ENCODE assay signal across 18 cellular contexts in the genomic region with DNA sequence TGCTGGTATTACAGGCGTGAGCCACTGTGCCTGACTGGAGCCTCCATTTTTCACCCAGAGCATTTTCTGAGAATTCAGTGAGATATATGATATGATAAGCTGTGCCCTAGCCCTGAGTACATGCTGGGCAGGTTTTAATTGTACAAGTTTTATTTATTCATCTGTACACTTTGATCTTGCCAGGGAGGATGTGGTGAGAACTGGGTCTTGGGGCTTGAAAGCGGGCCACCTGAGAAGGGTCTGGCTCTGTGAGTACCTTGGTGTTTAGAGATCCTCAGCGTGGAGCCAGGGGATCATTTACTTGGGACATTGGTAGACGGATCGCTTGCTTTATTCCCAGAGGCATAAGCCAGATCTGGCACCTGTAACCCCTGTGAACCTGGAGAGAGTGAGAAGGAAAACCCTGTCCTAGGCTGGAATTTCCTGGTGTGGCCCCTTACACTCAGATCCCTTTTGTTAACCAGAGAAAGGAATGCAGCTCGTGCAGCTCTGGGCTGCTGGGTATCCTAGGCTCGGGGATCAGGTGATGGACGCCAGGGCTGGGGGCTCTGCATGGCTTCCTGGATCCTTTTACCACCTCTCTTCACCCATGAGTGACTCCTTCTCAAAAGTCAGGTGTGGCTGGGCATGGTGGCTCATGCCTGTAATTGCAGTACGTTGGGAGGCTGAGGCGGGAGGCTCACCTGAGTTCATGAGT.
DNase-seq lines count a peak whose midpoint lies in the region; ATAC-seq lines count a peak whose summit lies in the region.
"Had no signal": no experiment of that assay in that cellular context is flagged by ENCODE, and none has a peak within 500 bp of the region (broad histone marks: within the 10 kb centered on the region; RNA-seq: fewer than 3 reads in every experiment).

No MANE protein-coding gene starts in this region.

- no peaks in the 10 kb centered on the region for H3K9me3 Mint-ChIP-seq in activated naive CD8-positive, alpha-beta T cell treated with anti-CD3 and anti-CD28 coated beads, Interleukin-2, amount 10 ng/mL, durations not matched to agents 7 days and 5 days
- no peaks in the 10 kb centered on the region for H3K9me3 Mint-ChIP-seq in activated naive CD8-positive, alpha-beta T cell treated with anti-CD3 and anti-CD28 coated beads, Interleukin-2, amount 50 U/mL, for 24 hours
- H3K9me3 Mint-ChIP-seq in T-helper 2 cell treated with Interferon-gamma antibody and Interleukin-4, amounts not matched to agents 5 μg/mL and 100 μg/mL, for 36 hours: no peaks in the 10 kb centered on the region
- H3K9me3 Mint-ChIP-seq: activated T-cell treated with anti-CD3 and anti-CD28 coated beads, Interleukin-2, amount 50 U/mL, for 4 hours had no signal

- no peak for DNase-seq in activated naive CD8-positive, alpha-beta T cell treated with anti-CD3 and anti-CD28 coated beads, Interleukin-2, amount 10 ng/mL, durations not matched to agents 7 days and 5 days
- no peak for DNase-seq in activated naive CD8-positive, alpha-beta T cell treated with anti-CD3 and anti-CD28 coated beads, Interleukin-2, amount 50 U/mL, for 24 hours
- DNase-seq in T-helper 2 cell treated with Interferon-gamma antibody and Interleukin-4, amounts not matched to agents 5 μg/mL and 100 μg/mL, for 36 hours (ENCODE audit: low spot score): no peak
- DNase-seq in iPS-NIHi7 (ENCODE audit: extremely low spot score) (peak; percentile 58), MV-4-11 (lab: John Stamatoyannopoulos, UW) (no peak), retina (no peak), NCI-H526 treated with DMSO at 0.1 percent for 48 hours (lab: John Stamatoyannopoulos, UW) (no peak)
- DNase-seq: activated T-cell treated with anti-CD3 and anti-CD28 coated beads, Interleukin-2, amount 50 U/mL, for 4 hours; naive B cell; NCI-H2081; NCI-H69; Peyer's patch; right lobe of liver; stimulated activated CD4-positive, alpha-beta T cell treated with anti-CD3 and anti-CD28 coated beads, Interleukin-2, amount 100 ng/mL, for 48 hours; stimulated activated CD8-positive, alpha-beta memory T cell treated with anti-CD3 and anti-CD28 coated beads, Interleukin-4, amount 100 ng/mL, for 48 hours; tibial artery had no signal

- peaks cover 50% of the 10 kb centered on the region for H3K36me3 Mint-ChIP-seq in activated naive CD8-positive, alpha-beta T cell treated with anti-CD3 and anti-CD28 coated beads, Interleukin-2, amount 10 ng/mL, durations not matched to agents 7 days and 5 days
- H3K36me3 Mint-ChIP-seq in activated naive CD8-positive, alpha-beta T cell treated with anti-CD3 and anti-CD28 coated beads, Interleukin-2, amount 50 U/mL, for 24 hours (ENCODE audit: low read depth): peaks cover 52% of the 10 kb centered on the region
- peaks cover 61% of the 10 kb centered on the region for H3K36me3 Mint-ChIP-seq in T-helper 2 cell treated with Interferon-gamma antibody and Interleukin-4, amounts not matched to agents 5 μg/mL and 100 μg/mL, for 36 hours (ENCODE audit: low read depth)

- POLR2A ChIA-PET in activated naive CD8-positive, alpha-beta T cell treated with anti-CD3 and anti-CD28 coated beads, Interleukin-2, amount 10 ng/mL, durations not matched to agents 7 days and 5 days (lab: Charles Lee): interaction anchor here (0.9 kb wide), 1 partner anchor 154 kb away, joined by 3 read pairs; no protein-coding TSS in a partner anchor

- H3K27ac Mint-ChIP-seq in activated naive CD8-positive, alpha-beta T cell treated with anti-CD3 and anti-CD28 coated beads, Interleukin-2, amount 10 ng/mL, durations not matched to agents 7 days and 5 days: peak overlapping the region; percentile 71
- no peak overlapping the region for H3K27ac Mint-ChIP-seq in activated naive CD8-positive, alpha-beta T cell treated with anti-CD3 and anti-CD28 coated beads, Interleukin-2, amount 50 U/mL, for 24 hours
- H3K27ac Mint-ChIP-seq in T-helper 2 cell treated with Interferon-gamma antibody and Interleukin-4, amounts not matched to agents 5 μg/mL and 100 μg/mL, for 36 hours: peak overlapping the region; percentile 77

- peak; percentile 67 for ATAC-seq in activated naive CD8-positive, alpha-beta T cell treated with anti-CD3 and anti-CD28 coated beads, Interleukin-2, amount 10 ng/mL, durations not matched to agents 7 days and 5 days (ENCODE audit: low read depth)
- no peak for ATAC-seq in activated naive CD8-positive, alpha-beta T cell treated with anti-CD3 and anti-CD28 coated beads, Interleukin-2, amount 50 U/mL, for 24 hours
- ATAC-seq in GM21825 (IDR thresholded peaks at IDR 0.05; ENCODE audit: unreplicated experiment): no peak
- ATAC-seq: activated T-cell treated with anti-CD3 and anti-CD28 coated beads, Interleukin-2, amount 50 U/mL, for 4 hours; esophagus mucosa; right lobe of liver had no signal

- no peaks in the 10 kb centered on the region for H3K27me3 Mint-ChIP-seq in activated naive CD8-positive, alpha-beta T cell treated with anti-CD3 and anti-CD28 coated beads, Interleukin-2, amount 10 ng/mL, durations not matched to agents 7 days and 5 days
- no peaks in the 10 kb centered on the region for H3K27me3 Mint-ChIP-seq in activated naive CD8-positive, alpha-beta T cell treated with anti-CD3 and anti-CD28 coated beads, Interleukin-2, amount 50 U/mL, for 24 hours
- H3K27me3 Mint-ChIP-seq in T-helper 2 cell treated with Interferon-gamma antibody and Interleukin-4, amounts not matched to agents 5 μg/mL and 100 μg/mL, for 36 hours (ENCODE audit: low read depth): no peaks in the 10 kb centered on the region
- H3K27me3 Mint-ChIP-seq: naive B cell had no signal

- H3K4me1 Mint-ChIP-seq in activated naive CD8-positive, alpha-beta T cell treated with anti-CD3 and anti-CD28 coated beads, Interleukin-2, amount 10 ng/mL, durations not matched to agents 7 days and 5 days: peaks cover 18% of the 10 kb centered on the region
- H3K4me1 Mint-ChIP-seq in activated naive CD8-positive, alpha-beta T cell treated with anti-CD3 and anti-CD28 coated beads, Interleukin-2, amount 50 U/mL, for 24 hours: peaks cover 12% of the 10 kb centered on the region
- H3K4me1 Mint-ChIP-seq in T-helper 2 cell treated with Interferon-gamma antibody and Interleukin-4, amounts not matched to agents 5 μg/mL and 100 μg/mL, for 36 hours (ENCODE audit: low read depth): peaks cover 16% of the 10 kb centered on the region

- H3K4me3 Mint-ChIP-seq in activated naive CD8-positive, alpha-beta T cell treated with anti-CD3 and anti-CD28 coated beads, Interleukin-2, amount 10 ng/mL, durations not matched to agents 7 days and 5 days: no peak overlapping the region
- H3K4me3 Mint-ChIP-seq in activated naive CD8-positive, alpha-beta T cell treated with anti-CD3 and anti-CD28 coated beads, Interleukin-2, amount 50 U/mL, for 24 hours: no peak overlapping the region
- no peak overlapping the region for H3K4me3 Mint-ChIP-seq in T-helper 2 cell treated with Interferon-gamma antibody and Interleukin-4, amounts not matched to agents 5 μg/mL and 100 μg/mL, for 36 hours
- H3K4me3 Mint-ChIP-seq: activated T-cell treated with anti-CD3 and anti-CD28 coated beads, Interleukin-2, amount 50 U/mL, for 4 hours; naive B cell had no signal
